16 cellular contexts compared by ENCODE assay signal in genomic region chr7:121301441-121302213, GRCh38. TPM values are rescaled to one million over a fixed set of nuclear protein-coding genes. Genes with fewer than 3 reads are reported as not detected.
A peak's percentile ranks its signal among the peaks of the same experiment; 100 is the strongest.
DNase-seq lines count a peak whose midpoint lies in the region; ATAC-seq and TF ChIP-seq lines count a peak whose summit lies in the region.
"Had no signal": no experiment of that assay in that cellular context is flagged by ENCODE, and none has a peak within 500 bp of the region (broad histone marks: within the 10 kb centered on the region; RNA-seq: fewer than 3 reads in every experiment).

No MANE protein-coding gene starts in this region.

- peak overlapping the region; percentile 99 for H2BK5ac ChIP-seq in IMR-90 (ENCODE audit: low read depth, low read length, poor library complexity, severe bottlenecking)

- H3K23ac ChIP-seq in IMR-90 (ENCODE audit: low read depth, low read length) = peak overlapping the region; percentile 88

- POLR2A ChIA-PET in IMR-90 (lab: Charles Lee; ENCODE audit: unreplicated experiment) = no interaction called here

- H3K27ac ChIP-seq in IMR-90 (ENCODE audit: insufficient read depth, low read length) (peak overlapping the region; percentile 84), SJSA1 (peak overlapping the region; percentile 92)
- H3K27ac ChIP-seq: BLaER1 treated with 17β-estradiol and CSF1 and Interleukin-3, amounts not matched to agents 10 nM and 100 nM; colonic mucosa; left lung; PC-9 had no signal

- whole genome bisulfite sequencing in IMR-90 (ENCODE audit: extremely low coverage in 2 of 2, insufficient read length in 1 of 2), 2 experiments = no CpG with 5 or more reads among the region's 9 CpGs

- TF ChIP-seq CTCF in IMR-90 (conservative IDR thresholded peaks at IDR 0.05; ENCODE audit: low read depth, low read length) = no peak

- peak overlapping the region; percentile 92 for H2BK20ac ChIP-seq in IMR-90 (ENCODE audit: low read depth, low read length)

- H3K9me1 ChIP-seq in IMR-90 (ENCODE audit: insufficient read depth, low read length) = 0 out of 2 replicates have a peak, but pooled peaks cover 3% of the 10 kb centered on the region

- dilution Hi-C loops in IMR-90 (cut with HindIII; ENCODE audit: low sequenced_read_pairs, unreplicated experiment) = no loop called here

- no TSS peak for BruUV-seq in IMR-90 (replicated peaks; lab: Mats Ljungman, UMichigan)

- H3K27me3 ChIP-seq in IMR-90 (ENCODE audit: control insufficient read depth, insufficient read depth, low read length) = no peaks in the 10 kb centered on the region
- no peaks in the 10 kb centered on the region for H3K27me3 ChIP-seq in SJSA1 (replicated peaks)
- H3K27me3 ChIP-seq: BLaER1 treated with 17β-estradiol and CSF1 and Interleukin-3, amounts not matched to agents 10 nM and 100 nM; colonic mucosa; left lung had no signal

- peak overlapping the region; percentile 39; the same call in 1 of the 2 replicates for H3K9ac ChIP-seq in IMR-90 (ENCODE audit: low read depth, low read length)
- H3K9ac ChIP-seq: BLaER1 treated with 17β-estradiol and CSF1 and Interleukin-3, amounts not matched to agents 10 nM and 100 nM had no signal

- H3K4me1 ChIP-seq in IMR-90 (ENCODE audit: control insufficient read depth, insufficient read depth, low read length) (peaks cover 12% of the 10 kb centered on the region), SJSA1 (replicated peaks) (peaks cover 68% of the 10 kb centered on the region)
- H3K4me1 ChIP-seq: BLaER1 treated with 17β-estradiol and CSF1 and Interleukin-3, amounts not matched to agents 10 nM and 100 nM; colonic mucosa had no signal

- no peak for TF ChIP-seq POLR2A in IMR-90 (IDR thresholded peaks at IDR 0.05; ENCODE audit: low read depth, low read length)

- peak overlapping the region; percentile 96 for H2BK120ac ChIP-seq in IMR-90 (ENCODE audit: low read depth, low read length)

- H4K20me1 ChIP-seq in IMR-90 (ENCODE audit: insufficient read depth, low read length) = no peaks in the 10 kb centered on the region
- H4K20me1 ChIP-seq: BLaER1 treated with 17β-estradiol and CSF1 and Interleukin-3, amounts not matched to agents 10 nM and 100 nM had no signal

- peaks cover 37% of the 10 kb centered on the region for H3K36me3 Mint-ChIP-seq in stimulated activated memory B cell treated with anti-CD40 and anti-IgM and Interleukin-4, amounts not matched to agents 10 μg/mL and 1 μg/mL and 100 μg/mL, for 72 hours

- H2AK9ac ChIP-seq in IMR-90 (replicated peaks; ENCODE audit: low read depth, low read length, poor library complexity) = peak overlapping the region; percentile 53

- H3K79me1 ChIP-seq in IMR-90 (ENCODE audit: low read depth in 1 of 2, low read length in 2 of 2) = peaks cover 0 to 10% of the 10 kb centered on the region in 2 experiments; a peak in 1 of 4 replicates

- H2AFZ ChIP-seq in IMR-90 (replicated peaks; ENCODE audit: low read length, poor library complexity) = no peak overlapping the region
- H2AFZ ChIP-seq: PC-9 had no signal

- no peaks in the 10 kb centered on the region for H3K9me3 Mint-ChIP-seq in stimulated activated memory B cell treated with anti-CD40 and anti-IgM and Interleukin-4, amounts not matched to agents 10 μg/mL and 1 μg/mL and 100 μg/mL, for 72 hours

- no peaks in the 10 kb centered on the region for H3K27me3 Mint-ChIP-seq in stimulated activated memory B cell treated with anti-CD40 and anti-IgM and Interleukin-4, amounts not matched to agents 10 μg/mL and 1 μg/mL and 100 μg/mL, for 72 hours

- no peaks in the 10 kb centered on the region for H3K9me3 ChIP-seq in IMR-90 (ENCODE audit: control insufficient read depth, insufficient read depth, low read length)
- H3K9me3 ChIP-seq in SJSA1 (replicated peaks) = no peaks in the 10 kb centered on the region
- H3K9me3 ChIP-seq: colonic mucosa, left lung had no signal

- DNase-seq in IMR-90 = peak; percentile 27
- no peak for DNase-seq in SJSA1 (ENCODE audit: low read depth in 1 of 2, low spot score in 2 of 2)
- peak; percentile 53 for DNase-seq in fibroblast of peridontal ligament (ENCODE audit: extremely low read depth)
- no peak for DNase-seq in stimulated activated CD4-positive, alpha-beta T cell treated with anti-CD3 and anti-CD28 coated beads, Interleukin-2, amount 100 ng/mL, for 24 hours
- no peak for DNase-seq in occipital lobe (lab: John Stamatoyannopoulos, UW)
- DNase-seq in NCI-H2227 treated with DMSO at 0.1 percent for 48 hours (lab: John Stamatoyannopoulos, UW) = no peak
- DNase-seq: activated effector memory CD4-positive, alpha-beta T cell treated with Interleukin-2 at 50 U/mL for 16 hours; colonic mucosa; DMS79; left lung; NCI-H187; NCI-H524 treated with DMSO at 0.1 percent for 48 hours; PC-9; posterior cingulate gyrus had no signal

- H3K18ac ChIP-seq in IMR-90 (ENCODE audit: low read depth, low read length) = peak overlapping the region; percentile 78; the same call in 1 of the 2 replicates

- H3K4me3 ChIP-seq in IMR-90 (ENCODE audit: insufficient read depth, low read depth, low read length) (no peak overlapping the region), SJSA1 (no peak overlapping the region)
- H3K4me3 ChIP-seq: BLaER1 treated with 17β-estradiol and CSF1 and Interleukin-3, amounts not matched to agents 10 nM and 100 nM; colonic mucosa; left lung; PC-9 had no signal

- no peak overlapping the region; the same call in 1 of the 2 replicates for H3K4me2 ChIP-seq in IMR-90 (ENCODE audit: low read depth, low read length)
- H3K4me2 ChIP-seq: BLaER1 treated with 17β-estradiol and CSF1 and Interleukin-3, amounts not matched to agents 10 nM and 100 nM; PC-9 had no signal

- H3K4me1 Mint-ChIP-seq in stimulated activated memory B cell treated with anti-CD40 and anti-IgM and Interleukin-4, amounts not matched to agents 10 μg/mL and 1 μg/mL and 100 μg/mL, for 72 hours = peaks cover 45% of the 10 kb centered on the region

- peak; percentile 5 for ATAC-seq in IMR-90 (ENCODE audit: low read depth)
- no peak for ATAC-seq in stimulated activated memory B cell treated with anti-CD40 and anti-IgM and Interleukin-4, amounts not matched to agents 10 μg/mL and 1 μg/mL and 100 μg/mL, for 72 hours
- ATAC-seq: left lung had no signal

- H3K4me3 Mint-ChIP-seq in stimulated activated memory B cell treated with anti-CD40 and anti-IgM and Interleukin-4, amounts not matched to agents 10 μg/mL and 1 μg/mL and 100 μg/mL, for 72 hours = peak overlapping the region; percentile 10

- intact Hi-C loops in IMR-90 (cut with micrococcal nuclease) = no loop called here

- peak overlapping the region; percentile 95 for H3K27ac Mint-ChIP-seq in stimulated activated memory B cell treated with anti-CD40 and anti-IgM and Interleukin-4, amounts not matched to agents 10 μg/mL and 1 μg/mL and 100 μg/mL, for 72 hours

- H4K8ac ChIP-seq in IMR-90 (ENCODE audit: low read depth in 2 of 2, low read length in 2 of 2) = peak overlapping the region; percentile 75 to 96

- H2AK5ac ChIP-seq in IMR-90 (ENCODE audit: low read depth, low read length) = peak overlapping the region; percentile 91

- TF ChIP-seq RAD21 in IMR-90 (IDR thresholded peaks at IDR 0.05; ENCODE audit: low read length) = no peak

- no peaks in the 10 kb centered on the region for H3K36me3 ChIP-seq in IMR-90 (ENCODE audit: control insufficient read depth, insufficient read depth, low read length)
- no peaks in the 10 kb centered on the region for H3K36me3 ChIP-seq in SJSA1
- H3K36me3 ChIP-seq: colonic mucosa, left lung had no signal

- peak overlapping the region; percentile 83 for H3K14ac ChIP-seq in IMR-90 (replicated peaks; ENCODE audit: low read depth, low read length)

- peak overlapping the region; percentile 85 for H4K5ac ChIP-seq in IMR-90 (ENCODE audit: low read depth, low read length)

- H2BK15ac ChIP-seq in IMR-90 (ENCODE audit: low read depth, low read length) = peak overlapping the region; percentile 87; the same call in 2 of the 3 replicates

- in situ Hi-C loops in IMR-90 (cut with MboI; ENCODE audit: low sequenced_read_pairs) = no loop called here

- H3K4ac ChIP-seq in IMR-90 (ENCODE audit: low read depth, low read length) = peak overlapping the region; percentile 96

- peak overlapping the region; percentile 91 for H3K56ac ChIP-seq in IMR-90 (ENCODE audit: extremely low read depth, insufficient read depth, low read length)

- peak overlapping the region; percentile 99 for H4K91ac ChIP-seq in IMR-90 (ENCODE audit: insufficient read depth, low read depth, low read length)

- CTCF ChIA-PET in IMR-90 (lab: Yijun Ruan, JAX) = interaction anchor here (1.3 kb wide), 2 partner anchors 23 to 29 kb away, joined by 3 to 6 read pairs; no protein-coding TSS in a partner anchor

TF ChIP-seq in IMR-90, 13 proteins besides CTCF, POLR2A, EP300 and RAD21 (continues in another document):
- no peak for TF ChIP-seq RCOR1 (IDR thresholded peaks at IDR 0.05; ENCODE audit: insufficient replicate concordance, low read length)
- no peak for TF ChIP-seq BHLHE40 (IDR thresholded peaks at IDR 0.05; ENCODE audit: low read depth, low read length)
- TF ChIP-seq MAFK (IDR thresholded peaks at IDR 0.05; ENCODE audit: low read depth, low read length) = no peak
- no peak for TF ChIP-seq ELK1 (IDR thresholded peaks at IDR 0.05; ENCODE audit: borderline replicate concordance, low read depth, low read length)
- TF ChIP-seq NFE2L2 (IDR thresholded peaks at IDR 0.05; ENCODE audit: low read depth, low read length) = no peak
- no peak for TF ChIP-seq FOS (IDR thresholded peaks at IDR 0.05; ENCODE audit: low read depth, low read length)
- no peak for TF ChIP-seq SMC3 (IDR thresholded peaks at IDR 0.05; ENCODE audit: low read depth, low read length)
- TF ChIP-seq MXI1 (IDR thresholded peaks at IDR 0.05; ENCODE audit: borderline replicate concordance, low read depth, low read length) = no peak
- no peak for TF ChIP-seq MAZ (IDR thresholded peaks at IDR 0.05; ENCODE audit: borderline replicate concordance, low read depth, low read length)

RNA-seq across cellular contexts. Expression of gene WNT16, which starts 27.2 kb away (rescaled TPM):
- total RNA-seq in IMR-90 (2012; rRNA removed) (1.1 and 1.7 TPM in 2 replicates), occipital lobe (1.2 TPM)
- 0.68 and 0.95 TPM in 2 replicates for polyA plus RNA-seq in IMR-90 (2012; rRNA removed)
- 0.22 and 0.25 TPM in 2 replicates for polyA plus RNA-seq in IMR-90 (2012; cell fraction: cytosol; rRNA removed)
- polyA plus RNA-seq in IMR-90 (2012; cell fraction: nucleus; rRNA removed; ENCODE audit: low replicate concordance) = 0.18 and 0.41 TPM in 2 replicates
- not detected in 2 replicates for total RNA-seq in SJSA1 (2014; rRNA removed; shearing (Covaris generic))
- total RNA-seq: left lung, PC-9 had no signal

Comparison
In these comparisons a context has a peak if more than half of its experiments do, and no peak if none do; other contexts are left out.
1. DNase-seq: peak in IMR-90 (single experiment) and fibroblast of peridontal ligament (single experiment); none in SJSA1 (0 of 2), stimulated activated CD4-positive, alpha-beta T cell treated with anti-CD3 and anti-CD28 coated beads, Interleukin-2, amount 100 ng/mL, for 24 hours (0 of 2), occipital lobe (single experiment) and NCI-H2227 treated with DMSO at 0.1 percent for 48 hours (single experiment).